Comparison of ENCODE assay signal across 13 cellular contexts in genomic region chr4:17958185-17958584, GRCh38.
"Had no signal": no experiment of that assay in that cellular context is flagged by ENCODE, and none has a peak within 500 bp of the region (broad histone marks: within the 10 kb centered on the region; RNA-seq: fewer than 3 reads in every experiment).

No MANE protein-coding gene starts in this region.

- H3K36me3 ChIP-seq: upper lobe of right lung had no signal

- H3K27ac ChIP-seq: esophagus muscularis mucosa, upper lobe of right lung had no signal

- H3K9me3 ChIP-seq: esophagus muscularis mucosa, upper lobe of right lung had no signal

- H3K27me3 ChIP-seq: esophagus muscularis mucosa, upper lobe of right lung had no signal

- DNase-seq: activated CD4-positive, alpha-beta memory T cell treated with anti-CD3 and anti-CD28 coated beads for 36 hours; activated CD4-positive, alpha-beta T cell treated with anti-CD3 and anti-CD28 coated beads for 4 hours; amniotic stem cell; hippocampal formation; islet precursor cell; posterior cingulate gyrus; stimulated activated naive CD4-positive, alpha-beta T cell; T-helper 2 cell; upper lobe of right lung had no signal

- H3K9me3 Mint-ChIP-seq: activated CD4-positive, alpha-beta memory T cell treated with anti-CD3 and anti-CD28 coated beads for 36 hours; natural killer cell treated with Interleukin-12 subunit alpha and Interleukin-12 subunit beta and Interleukin-15 and Interleukin-18, amount 100 ng/mL, for 72 hours had no signal

- H3K4me3 ChIP-seq: esophagus muscularis mucosa, lung, upper lobe of right lung had no signal

- H3K4me1 ChIP-seq: esophagus muscularis mucosa, upper lobe of right lung had no signal

- H3K27me3 Mint-ChIP-seq: activated CD4-positive, alpha-beta memory T cell treated with anti-CD3 and anti-CD28 coated beads for 36 hours; activated naive CD8-positive, alpha-beta T cell; natural killer cell treated with Interleukin-12 subunit alpha and Interleukin-12 subunit beta and Interleukin-15 and Interleukin-18, amount 100 ng/mL, for 72 hours had no signal

- H3K27ac Mint-ChIP-seq: activated CD4-positive, alpha-beta memory T cell treated with anti-CD3 and anti-CD28 coated beads for 36 hours; activated naive CD8-positive, alpha-beta T cell had no signal

- H3K4me3 Mint-ChIP-seq: activated CD4-positive, alpha-beta memory T cell treated with anti-CD3 and anti-CD28 coated beads for 36 hours; activated naive CD8-positive, alpha-beta T cell; natural killer cell treated with Interleukin-12 subunit alpha and Interleukin-12 subunit beta and Interleukin-15 and Interleukin-18, amount 100 ng/mL, for 72 hours had no signal
